In genomic region chr6:28747083-28747630, GRCh38 we compare ENCODE assay signal across 1 cellular context.
A peak's percentile ranks its signal among the peaks of the same experiment; 100 is the strongest.
TF ChIP-seq lines count a peak whose summit lies in the region.

No MANE protein-coding gene starts in this region.

TF ChIP-seq in K562, 482 proteins besides CTCF, POLR2A, EP300 and RAD21 (continued from another document and continues in another):
- TF ChIP-seq ATF3 (IDR thresholded peaks at IDR 0.05) (no peak), ATF3 (CRISPR knock-in tag; conservative IDR thresholded peaks at IDR 0.05) (no peak), ETV5 (CRISPR knock-in tag; IDR thresholded peaks at IDR 0.05; ENCODE audit: low read depth) (no peak), KLF16 (IDR thresholded peaks at IDR 0.05) (no peak), RHOXF2B (CRISPR knock-in tag; conservative IDR thresholded peaks at IDR 0.05) (no peak), KLF10 (CRISPR knock-in tag; IDR thresholded peaks at IDR 0.05) (no peak), MTA1 (IDR thresholded peaks at IDR 0.05; ENCODE audit: borderline replicate concordance) (no peak), ZNF609 (CRISPR knock-in tag; IDR thresholded peaks at IDR 0.05; ENCODE audit: borderline replicate concordance) (0 out of 2 replicates have a peak, but pooled peaks have one; percentile 72), ATF6 (CRISPR knock-in tag; IDR thresholded peaks at IDR 0.05) (no peak), RFX7 (CRISPR knock-in tag; IDR thresholded peaks at IDR 0.05) (no peak), MGA (IDR thresholded peaks at IDR 0.05) (no peak; the same call in 1 of the 2 replicates), HDAC1 (IDR thresholded peaks at IDR 0.05) (peak in 1 of 2 experiments; percentile 7; a peak in 1 of 4 replicates), ZNF668 (CRISPR knock-in tag; IDR thresholded peaks at IDR 0.05) (peak; percentile 36; the same call in 1 of the 2 replicates), PHF21A (IDR thresholded peaks at IDR 0.05; ENCODE audit: borderline replicate concordance, low read depth) (no peak), RREB1 (CRISPR knock-in tag; IDR thresholded peaks at IDR 0.05) (0 out of 2 replicates have a peak, but pooled peaks have one; percentile 1), E2F6 (IDR thresholded peaks at IDR 0.05; ENCODE audit: borderline replicate concordance in 1 of 2, extremely low read depth in 1 of 2, insufficient read depth in 1 of 2, insufficient read length in 1 of 2, low read depth in 1 of 2, low read length in 1 of 2, poor library complexity in 1 of 2, severe bottlenecking in 1 of 2) (no peak), MITF (IDR thresholded peaks at IDR 0.05) (no peak), ARID2 (IDR thresholded peaks at IDR 0.05) (no peak)
